ENCODE assay signal across 12 cellular contexts in genomic region chr11:123196060-123196714, GRCh38. TPM values are rescaled to one million over a fixed set of nuclear protein-coding genes. Genes with fewer than 3 reads are reported as not detected.
DNase-seq lines count a peak whose midpoint lies in the region; ATAC-seq lines count a peak whose summit lies in the region.
"Had no signal": no experiment of that assay in that cellular context is flagged by ENCODE, and none has a peak within 500 bp of the region (broad histone marks: within the 10 kb centered on the region; RNA-seq: fewer than 3 reads in every experiment).

No MANE protein-coding gene starts in this region.

- DNase-seq in stimulated activated naive CD8-positive, alpha-beta T cell treated with anti-CD3 and anti-CD28 coated beads, Interleukin-15, amount 100 ng/mL, for 72 hours, result no peak
- no peak for DNase-seq in stimulated activated naive CD8-positive, alpha-beta T cell treated with anti-CD3 and anti-CD28 coated beads, Interleukin-15, Interleukin-2, amounts not matched to agents 100 U/mL and 50 U/mL, for 24 hours
- DNase-seq in aorta, result no peak
- DNase-seq in DMS79 treated with DMSO at 0.1 percent for 48 hours (lab: John Stamatoyannopoulos, UW), result no peak
- DNase-seq in NCI-H774 (lab: John Stamatoyannopoulos, UW), result no peak
- DNase-seq: activated CD4-positive, alpha-beta memory T cell treated with anti-CD3 and anti-CD28 coated beads, Interleukin-2, amount 10 ng/mL, durations not matched to agents 7 days and 5 days; SHP77; small intestine; stimulated activated naive CD4-positive, alpha-beta T cell treated with Interleukin-2 at 50 U/mL for 16 hours had no signal

- peak overlapping the region; percentile 70 to 74 for H3K4me3 Mint-ChIP-seq in stimulated activated naive CD8-positive, alpha-beta T cell treated with anti-CD3 and anti-CD28 coated beads, Interleukin-15, amount 100 ng/mL, for 72 hours

- 4 to 5% methylated on average over 34 of the region's 34 CpGs for WGBS in ectodermal cell, 2 experiments
- WGBS in aorta, 2 donors, result 34 to 42% methylated on average over 34 of the region's 34 CpGs

- no peak overlapping the region for H3K27ac Mint-ChIP-seq in stimulated activated naive CD8-positive, alpha-beta T cell treated with anti-CD3 and anti-CD28 coated beads, Interleukin-15, amount 100 ng/mL, for 72 hours
- H3K27ac Mint-ChIP-seq: activated CD4-positive, alpha-beta memory T cell treated with anti-CD3 and anti-CD28 coated beads, Interleukin-2, amount 10 ng/mL, durations not matched to agents 7 days and 5 days had no signal

- no peaks in the 10 kb centered on the region for H3K9me3 ChIP-seq in ectodermal cell (ENCODE audit: control insufficient read depth, low read length)
- H3K9me3 ChIP-seq in mucosa of rectum (ENCODE audit: control insufficient read depth in 2 of 2, low read length in 2 of 2), result no peaks in the 10 kb centered on the region
- no peaks in the 10 kb centered on the region for H3K9me3 ChIP-seq in aorta (ENCODE audit: control insufficient read depth, low read length)

- peaks cover 20% of the 10 kb centered on the region for H3K4me1 ChIP-seq in ectodermal cell (ENCODE audit: control insufficient read depth, insufficient read depth, low read length)
- H3K4me1 ChIP-seq in mucosa of rectum (ENCODE audit: control insufficient read depth in 2 of 2, insufficient read depth in 2 of 2, low read length in 2 of 2), result peaks cover 0 to 7% of the 10 kb centered on the region in 2 donors
- H3K4me1 ChIP-seq in aorta (ENCODE audit: control insufficient read depth in 1 of 2, insufficient read depth in 2 of 2, low read length in 2 of 2), result peaks cover 0 to 7% of the 10 kb centered on the region in 2 donors

- intact Hi-C loops in aorta (cut with DNase I), result loop anchor here in 1 of 2 donors (2.0 kb wide), 1 partner anchor 39 kb away; no protein-coding TSS in a partner anchor

- H3K27me3 ChIP-seq in ectodermal cell (ENCODE audit: control insufficient read depth, insufficient read depth, low read length, poor library complexity, severe bottlenecking), result peaks cover 68% of the 10 kb centered on the region
- H3K27me3 ChIP-seq in mucosa of rectum (ENCODE audit: control insufficient read depth in 2 of 2, insufficient read depth in 2 of 2, low read length in 2 of 2), result peaks cover 14 to 24% of the 10 kb centered on the region in 2 donors
- H3K27me3 ChIP-seq in aorta (ENCODE audit: control insufficient read depth in 1 of 2, insufficient read depth in 2 of 2, low read length in 1 of 2), result no peaks in the 10 kb centered on the region

- no peaks in the 10 kb centered on the region for H3K36me3 ChIP-seq in ectodermal cell (ENCODE audit: control insufficient read depth, insufficient read depth, low read length)
- H3K36me3 ChIP-seq in mucosa of rectum (ENCODE audit: control insufficient read depth in 2 of 2, insufficient read depth in 2 of 2, low read length in 2 of 2), result no peaks in the 10 kb centered on the region
- H3K36me3 ChIP-seq in aorta (ENCODE audit: control insufficient read depth in 1 of 2, insufficient read depth in 2 of 2, low read length in 1 of 2), result no peaks in the 10 kb centered on the region

- H3K4me3 ChIP-seq in ectodermal cell (ENCODE audit: insufficient read depth, low read depth, low read length) (peak overlapping the region; percentile 41), mucosa of rectum (ENCODE audit: low read length in 2 of 2) (no peak overlapping the region), aorta (ENCODE audit: low read length in 2 of 2) (no peak overlapping the region)

- no peak overlapping the region for H3K9ac ChIP-seq in mucosa of rectum (ENCODE audit: low read depth in 1 of 2, low read length in 2 of 2)

- peaks cover 89% of the 10 kb centered on the region for H3K27me3 Mint-ChIP-seq in stimulated activated naive CD8-positive, alpha-beta T cell treated with anti-CD3 and anti-CD28 coated beads, Interleukin-15, amount 100 ng/mL, for 72 hours

- H3K9me3 Mint-ChIP-seq in stimulated activated naive CD8-positive, alpha-beta T cell treated with anti-CD3 and anti-CD28 coated beads, Interleukin-15, amount 100 ng/mL, for 72 hours, result no peaks in the 10 kb centered on the region
- H3K9me3 Mint-ChIP-seq: activated CD4-positive, alpha-beta memory T cell treated with anti-CD3 and anti-CD28 coated beads, Interleukin-2, amount 10 ng/mL, durations not matched to agents 7 days and 5 days had no signal

- ATAC-seq in stimulated activated naive CD8-positive, alpha-beta T cell treated with anti-CD3 and anti-CD28 coated beads, Interleukin-15, amount 100 ng/mL, for 72 hours, result peak; percentile 23
- no peak for ATAC-seq in stimulated activated naive CD8-positive, alpha-beta T cell treated with anti-CD3 and anti-CD28 coated beads, Interleukin-15, Interleukin-2, amounts not matched to agents 100 U/mL and 50 U/mL, for 24 hours
- ATAC-seq in aorta (ENCODE audit: low FRiP score), result peak; percentile 28
- ATAC-seq in HG03175 (IDR thresholded peaks at IDR 0.05; ENCODE audit: unreplicated experiment), result no peak

- H3K4me1 Mint-ChIP-seq in stimulated activated naive CD8-positive, alpha-beta T cell treated with anti-CD3 and anti-CD28 coated beads, Interleukin-15, amount 100 ng/mL, for 72 hours, result peaks cover 35% of the 10 kb centered on the region

- H3K27ac ChIP-seq in ectodermal cell (ENCODE audit: insufficient read depth, low read depth, low read length, poor library complexity, severe bottlenecking), result no peak overlapping the region
- H3K27ac ChIP-seq in mucosa of rectum (ENCODE audit: low read depth in 2 of 2, low read length in 2 of 2), result peak overlapping the region; percentile 53 to 66
- H3K27ac ChIP-seq in aorta (ENCODE audit: low read depth in 1 of 2, low read length in 2 of 2), result peak overlapping the region; percentile 77 to 85

RNA-seq across cellular contexts. Expression of gene CLMP, which starts 1.1 kb away (rescaled TPM):
- polyA plus RNA-seq in ectodermal cell (2013, experiment 1 of 4), result 11.8 TPM
- 9.9 TPM for polyA plus RNA-seq in ectodermal cell (2013, experiment 2 of 4)
- 8.1 TPM for polyA plus RNA-seq in ectodermal cell (2013, experiment 3 of 4)
- polyA plus RNA-seq in ectodermal cell (2013, experiment 4 of 4), result 10.6 TPM
- total RNA-seq in aorta, result 100 to 1,000 TPM in 1 of 2 donors, 10 to 100 TPM in 1; 70.9 to 107 TPM
- polyA plus RNA-seq in aorta, result 10 to 100 TPM in 1 of 2 donors, 1 to 10 TPM in 1; 8.2 to 23.8 TPM

Comparison
In these comparisons a context has a peak if more than half of its experiments do, and no peak if none do; other contexts are left out.
1. ATAC-seq: peak in stimulated activated naive CD8-positive, alpha-beta T cell treated with anti-CD3 and anti-CD28 coated beads, Interleukin-15, amount 100 ng/mL, for 72 hours (single experiment) and aorta (single experiment); none in stimulated activated naive CD8-positive, alpha-beta T cell treated with anti-CD3 and anti-CD28 coated beads, Interleukin-15, Interleukin-2, amounts not matched to agents 100 U/mL and 50 U/mL, for 24 hours (single experiment) and HG03175 (single experiment).